Comparison of ENCODE assay signal across 2 cellular contexts in the genomic region with DNA sequence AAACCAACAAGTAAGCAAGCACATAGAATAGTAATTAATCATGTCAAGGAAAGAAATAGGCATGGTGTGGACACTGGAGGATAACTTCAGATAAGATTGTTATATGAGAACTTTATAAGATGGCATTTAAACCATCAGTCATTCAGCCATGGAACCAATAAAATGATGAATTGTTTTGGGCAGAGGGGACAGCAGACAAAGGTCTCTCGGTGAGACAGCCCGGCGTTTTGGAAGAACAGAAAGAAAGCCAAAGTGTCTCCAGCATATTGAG.
TF ChIP-seq lines count a peak whose summit lies in the region.

No MANE protein-coding gene starts in this region.

TF ChIP-seq in endothelial cell of umbilical vein, 7 proteins besides CTCF, POLR2A, EP300 and RAD21 (continued from another document):
- TF ChIP-seq EZH2 (IDR thresholded peaks at IDR 0.05; ENCODE audit: borderline replicate concordance, low read depth, low read length, severe bottlenecking) = no peak
- no peak for TF ChIP-seq FOS (IDR thresholded peaks at IDR 0.05; ENCODE audit: borderline replicate concordance, insufficient read depth, low read length)
- TF ChIP-seq JUN (IDR thresholded peaks at IDR 0.05; ENCODE audit: borderline replicate concordance, insufficient read depth, insufficient read length, low read depth) = no peak
- TF ChIP-seq, protein P1, sequence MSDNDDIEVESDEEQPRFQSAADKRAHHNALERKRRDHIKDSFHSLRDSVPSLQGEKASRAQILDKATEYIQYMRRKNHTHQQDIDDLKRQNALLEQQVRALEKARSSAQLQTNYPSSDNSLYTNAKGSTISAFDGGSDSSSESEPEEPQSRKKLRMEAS (IDR thresholded peaks at IDR 0.05; ENCODE audit: insufficient read depth, insufficient read length) = no peak

TF ChIP-seq in GM12891, 5 proteins besides CTCF, POLR2A, EP300 and RAD21 (continued from another document):
- no peak for TF ChIP-seq SPI1 (IDR thresholded peaks at IDR 0.05; ENCODE audit: low read depth, low read length)
